14 cellular contexts compared by ENCODE assay signal in the genomic region with DNA sequence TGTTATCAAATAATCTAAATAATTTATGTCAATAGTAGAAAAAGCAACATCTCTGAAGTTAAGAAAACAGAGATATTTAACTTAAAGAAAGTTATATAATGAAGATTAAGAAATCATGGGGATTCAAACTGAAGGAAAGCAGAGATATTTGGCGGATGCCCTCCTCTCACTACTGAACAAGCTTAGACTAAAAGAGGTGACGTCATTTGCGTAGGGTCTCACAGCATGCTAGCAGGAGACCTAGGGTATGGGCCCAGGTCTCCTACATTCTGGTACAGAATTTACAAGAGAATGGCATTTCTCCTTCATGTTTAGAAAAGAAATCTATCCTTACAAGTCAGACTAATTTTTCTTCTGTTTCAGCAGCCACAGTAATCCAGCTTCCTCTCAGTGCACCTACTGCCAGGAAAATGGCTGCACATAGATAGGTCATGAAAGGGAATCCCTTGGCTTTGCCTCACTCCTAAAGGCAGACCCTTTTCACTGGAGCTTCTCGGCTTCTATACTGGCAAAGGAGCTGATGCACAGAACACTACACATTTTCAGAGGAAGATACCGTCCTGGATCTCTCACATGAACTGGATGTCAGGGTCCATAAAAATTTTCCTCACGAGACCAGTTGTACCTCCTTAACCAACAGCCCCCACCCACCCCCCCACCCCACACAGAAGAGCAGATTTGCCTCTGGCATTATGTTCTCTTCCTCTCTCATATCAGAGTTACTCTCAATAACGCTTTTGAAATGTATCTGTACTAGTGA. TPM values are rescaled to one million over a fixed set of nuclear protein-coding genes. Genes with fewer than 3 reads are reported as not detected.
A peak's percentile ranks its signal among the peaks of the same experiment; 100 is the strongest.
DNase-seq lines count a peak whose midpoint lies in the region; ATAC-seq, FAIRE-seq and TF ChIP-seq lines count a peak whose summit lies in the region.
"Had no signal": no experiment of that assay in that cellular context is flagged by ENCODE, and none has a peak within 500 bp of the region (broad histone marks: within the 10 kb centered on the region; RNA-seq: fewer than 3 reads in every experiment).

No MANE protein-coding gene starts in this region.

- no peak overlapping the region for H2AK9ac ChIP-seq in IMR-90 (replicated peaks; ENCODE audit: low read depth, low read length, poor library complexity)

- no peaks in the 10 kb centered on the region for H3K4me1 Mint-ChIP-seq in neural progenitor cell

- no peak overlapping the region for H3K56ac ChIP-seq in IMR-90 (ENCODE audit: extremely low read depth, insufficient read depth, low read length)

- H4K91ac ChIP-seq in IMR-90 (ENCODE audit: insufficient read depth, low read depth, low read length): peak overlapping the region; percentile 74; the same call in 1 of the 2 replicates

- H4K20me1 ChIP-seq in IMR-90 (ENCODE audit: insufficient read depth, low read length) (peaks cover 13% of the 10 kb centered on the region; the same call in 1 of the 2 replicates), neural progenitor cell (ENCODE audit: low read depth) (peaks cover 49% of the 10 kb centered on the region)

- H2BK5ac ChIP-seq in IMR-90 (ENCODE audit: low read depth, low read length, poor library complexity, severe bottlenecking): peak overlapping the region; percentile 63

- peak overlapping the region; percentile 90 for H3K14ac ChIP-seq in IMR-90 (replicated peaks; ENCODE audit: low read depth, low read length)

- TF ChIP-seq RAD21 in IMR-90 (IDR thresholded peaks at IDR 0.05; ENCODE audit: low read length): no peak

- POLR2A ChIA-PET in IMR-90 (lab: Charles Lee; ENCODE audit: unreplicated experiment): interaction anchor here (0.6 to 1.5 kb wide), 2 partner anchors 9 to 328 kb away, joined by 3 read pairs; no protein-coding TSS in a partner anchor

- dilution Hi-C loops in IMR-90 (cut with HindIII; ENCODE audit: low sequenced_read_pairs, unreplicated experiment): no loop called here

- H3K9ac ChIP-seq in IMR-90 (ENCODE audit: low read depth, low read length) (no peak overlapping the region), neural progenitor cell (no peak overlapping the region)

- TF ChIP-seq POLR2A in IMR-90 (IDR thresholded peaks at IDR 0.05; ENCODE audit: low read depth, low read length) (no peak), esophagus muscularis mucosa (IDR thresholded peaks at IDR 0.05; ENCODE audit: low read depth) (no peak), sigmoid colon (IDR thresholded peaks at IDR 0.05) (no peak), GM12891 (IDR thresholded peaks at IDR 0.05; ENCODE audit: low read depth, low read length) (no peak), prostate gland (IDR thresholded peaks at IDR 0.05) (no peak)

- TF ChIP-seq EP300 in esophagus muscularis mucosa (IDR thresholded peaks at IDR 0.05): no peak
- TF ChIP-seq EP300 in sigmoid colon (IDR thresholded peaks at IDR 0.05): no peak

- H3K36me3 Mint-ChIP-seq in neural progenitor cell: peaks cover 12% of the 10 kb centered on the region

- H3K18ac ChIP-seq in IMR-90 (ENCODE audit: low read depth, low read length): peak overlapping the region; percentile 78; the same call in 1 of the 2 replicates

- intact Hi-C loops in IMR-90 (cut with micrococcal nuclease) (no loop called here), esophagus muscularis mucosa (cut with DNase I) (no loop called here), sigmoid colon (cut with DNase I) (no loop called here), prostate gland (cut with DNase I) (no loop called here)

- peaks cover 42 to 84% of the 10 kb centered on the region in 2 experiments for H3K79me1 ChIP-seq in IMR-90 (ENCODE audit: low read depth in 1 of 2, low read length in 2 of 2)

- peaks cover 5% of the 10 kb centered on the region for H3K36me3 ChIP-seq in IMR-90 (ENCODE audit: control insufficient read depth, insufficient read depth, low read length)
- no peaks in the 10 kb centered on the region for H3K36me3 ChIP-seq in esophagus muscularis mucosa
- no peaks in the 10 kb centered on the region for H3K36me3 ChIP-seq in sigmoid colon
- H3K36me3 ChIP-seq in prostate gland: no peaks in the 10 kb centered on the region
- no peaks in the 10 kb centered on the region for H3K36me3 ChIP-seq in neural progenitor cell
- H3K36me3 ChIP-seq: pancreas had no signal

- TF ChIP-seq CTCF in IMR-90 (conservative IDR thresholded peaks at IDR 0.05; ENCODE audit: low read depth, low read length) (no peak), esophagus muscularis mucosa (IDR thresholded peaks at IDR 0.05) (no peak), sigmoid colon (IDR thresholded peaks at IDR 0.05) (no peak), prostate gland (IDR thresholded peaks at IDR 0.05) (no peak), neural progenitor cell (IDR thresholded peaks at IDR 0.05) (no peak)

- no peaks in the 10 kb centered on the region for H3K27me3 Mint-ChIP-seq in neural progenitor cell (ENCODE audit: insufficient read depth, low read depth)

- H3F3A ChIP-seq in neural progenitor cell (ENCODE audit: low read depth): no peaks in the 10 kb centered on the region

- peak overlapping the region; percentile 31; the same call in 1 of the 2 replicates for H3K27ac ChIP-seq in IMR-90 (ENCODE audit: insufficient read depth, low read length)
- peak overlapping the region; percentile 20 to 55 (median 40) for H3K27ac ChIP-seq in esophagus muscularis mucosa (replicated peaks in 1 of 4)
- peak overlapping the region in 3 of 4 donors; percentile 30 to 59 (median 56) for H3K27ac ChIP-seq in sigmoid colon
- no peak overlapping the region for H3K27ac ChIP-seq in prostate gland
- no peak overlapping the region for H3K27ac ChIP-seq in neural progenitor cell

- H2BK120ac ChIP-seq in IMR-90 (ENCODE audit: low read depth, low read length): peak overlapping the region; percentile 69

- H3K9me1 ChIP-seq in IMR-90 (ENCODE audit: insufficient read depth, low read length): peaks cover 11% of the 10 kb centered on the region

- H2BK15ac ChIP-seq in IMR-90 (ENCODE audit: low read depth, low read length): peak overlapping the region; percentile 72; the same call in 1 of the 3 replicates

- H3K27me3 ChIP-seq in IMR-90 (ENCODE audit: control insufficient read depth, insufficient read depth, low read length): no peaks in the 10 kb centered on the region
- H3K27me3 ChIP-seq in esophagus muscularis mucosa: no peaks in the 10 kb centered on the region
- H3K27me3 ChIP-seq in sigmoid colon: no peaks in the 10 kb centered on the region
- H3K27me3 ChIP-seq in prostate gland (replicated peaks; ENCODE audit: insufficient read depth): no peaks in the 10 kb centered on the region
- H3K27me3 ChIP-seq in neural progenitor cell: no peaks in the 10 kb centered on the region
- H3K27me3 ChIP-seq: pancreas had no signal

- H3K27ac Mint-ChIP-seq in neural progenitor cell: no peak overlapping the region
- H3K27ac Mint-ChIP-seq: activated T-cell treated with anti-CD3 and anti-CD28 coated beads, Interleukin-2, amount 50 U/mL, for 72 hours had no signal

- no peak overlapping the region for H3K4me3 Mint-ChIP-seq in neural progenitor cell
- H3K4me3 Mint-ChIP-seq: activated T-cell treated with anti-CD3 and anti-CD28 coated beads, Interleukin-2, amount 50 U/mL, for 72 hours had no signal

- ATAC-seq in IMR-90 (ENCODE audit: low read depth): no peak
- ATAC-seq: activated T-cell treated with anti-CD3 and anti-CD28 coated beads, Interleukin-2, amount 50 U/mL, for 72 hours had no signal

- H2AK5ac ChIP-seq in IMR-90 (ENCODE audit: low read depth, low read length): peak overlapping the region; percentile 30

- H4K5ac ChIP-seq in IMR-90 (ENCODE audit: low read depth, low read length): 0 out of 2 replicates have a peak overlapping the region, but pooled peaks have one; percentile 11

- H3K4me2 ChIP-seq in IMR-90 (ENCODE audit: low read depth, low read length) (peak overlapping the region; percentile 41), neural progenitor cell (no peak overlapping the region)

- WGBS in IMR-90 (ENCODE audit: extremely low coverage in 2 of 2, insufficient read length in 1 of 2), 2 experiments: 100% methylated on average over 1 of the region's 7 CpGs; no CpG with 5 or more reads in 1 of the 2 experiments
- 89% methylated on average over 7 of the region's 7 CpGs for WGBS in esophagus muscularis mucosa
- 92 to 93% methylated on average over 7 of the region's 7 CpGs for WGBS in sigmoid colon, 2 donors
- 60% methylated on average over 7 of the region's 7 CpGs for whole genome bisulfite sequencing in prostate gland

- peak overlapping the region; percentile 88 for H3K4ac ChIP-seq in IMR-90 (ENCODE audit: low read depth, low read length)

- peaks cover 48% of the 10 kb centered on the region for H3K79me2 ChIP-seq in neural progenitor cell (ENCODE audit: low read depth)

- CTCF ChIA-PET in IMR-90 (lab: Yijun Ruan, JAX): interaction anchor here (2.2 kb wide), 1 partner anchor 167 kb away, joined by 8 read pairs; no protein-coding TSS in a partner anchor

- peaks cover 15% of the 10 kb centered on the region for H3K4me1 ChIP-seq in IMR-90 (ENCODE audit: control insufficient read depth, insufficient read depth, low read length)
- peaks cover 28 to 67% (median 63%) of the 10 kb centered on the region in 4 donors for H3K4me1 ChIP-seq in esophagus muscularis mucosa
- H3K4me1 ChIP-seq in sigmoid colon: peaks cover 0 to 56% (median 40%) of the 10 kb centered on the region in 4 donors
- H3K4me1 ChIP-seq in prostate gland (replicated peaks): no peaks in the 10 kb centered on the region
- peaks cover 6% of the 10 kb centered on the region for H3K4me1 ChIP-seq in neural progenitor cell

- in situ Hi-C loops in IMR-90 (cut with MboI; ENCODE audit: low sequenced_read_pairs): no loop called here

- H2BK20ac ChIP-seq in IMR-90 (ENCODE audit: low read depth, low read length): peak overlapping the region; percentile 74

- H2AFZ ChIP-seq in IMR-90 (replicated peaks; ENCODE audit: low read length, poor library complexity): no peak overlapping the region
- no peak overlapping the region for H2AFZ ChIP-seq in neural progenitor cell (replicated peaks)

- FAIRE-seq in A204.1 (lab: Jason Lieb, UNC) (peak; percentile 14), GM12891 (lab: Jason Lieb, UNC) (no peak)
- FAIRE-seq: H1 had no signal

- DNase-seq in IMR-90 (no peak), esophagus muscularis mucosa (ENCODE audit: extremely low spot score) (no peak), sigmoid colon (no peak), GM12891 (ENCODE audit: insufficient read length, low spot score) (no peak), prostate gland (ENCODE audit: low spot score) (no peak), NCI-H1417 (lab: John Stamatoyannopoulos, UW) (no peak), neural progenitor cell (ENCODE audit: low spot score) (no peak)
- DNase-seq: activated CD4-positive, alpha-beta T cell treated with anti-CD3 and anti-CD28 coated beads, Interleukin-2, amount 50 U/mL, for 48 hours; activated T-cell treated with anti-CD3 and anti-CD28 coated beads, Interleukin-2, amount 50 U/mL, for 72 hours; islet precursor cell; NK-92 treated with Interleukin-12 subunit alpha and Interleukin-12 subunit beta, amount 100 ng/mL, for 24 hours had no signal

- no TSS peak for BruUV-seq in IMR-90 (replicated peaks; lab: Mats Ljungman, UMichigan)

- H3K9me3 Mint-ChIP-seq in neural progenitor cell: no peaks in the 10 kb centered on the region
- H3K9me3 Mint-ChIP-seq: activated T-cell treated with anti-CD3 and anti-CD28 coated beads, Interleukin-2, amount 50 U/mL, for 72 hours had no signal

- peak overlapping the region; percentile 46 to 71; a peak in 2 of 4 replicates for H4K8ac ChIP-seq in IMR-90 (ENCODE audit: low read depth in 2 of 2, low read length in 2 of 2)

- H3K9me3 ChIP-seq in IMR-90 (ENCODE audit: control insufficient read depth, insufficient read depth, low read length) (no peaks in the 10 kb centered on the region), esophagus muscularis mucosa (no peaks in the 10 kb centered on the region), sigmoid colon (no peaks in the 10 kb centered on the region), prostate gland (no peaks in the 10 kb centered on the region), neural progenitor cell (ENCODE audit: low read depth) (no peaks in the 10 kb centered on the region)
- H3K9me3 ChIP-seq: pancreas had no signal

- H3K4me3 ChIP-seq in IMR-90 (ENCODE audit: insufficient read depth, low read depth, low read length) (no peak overlapping the region), esophagus muscularis mucosa (no peak overlapping the region), sigmoid colon (no peak overlapping the region), prostate gland (no peak overlapping the region), neural progenitor cell (no peak overlapping the region)
- H3K4me3 ChIP-seq: pancreas had no signal

- H3K23ac ChIP-seq in IMR-90 (ENCODE audit: low read depth, low read length): peak overlapping the region; percentile 92; the same call in 1 of the 2 replicates

RNA-seq across cellular contexts. Expression of gene DST, which starts 41.8 kb away (rescaled TPM):
- total RNA-seq in IMR-90 (2012; rRNA removed) (452 and 544 TPM in 2 replicates), esophagus muscularis mucosa (100 to 1,000 TPM; 410 to 588 (median 521) TPM), sigmoid colon (100 to 1,000 TPM; 495 to 791 (median 604) TPM), prostate gland (100 to 1,000 TPM; 131 to 242 TPM), neural progenitor cell (ENCODE audit: low replicate concordance) (225 and 259 TPM in 2 replicates)
- polyA plus RNA-seq in IMR-90 (2012; rRNA removed) (80.7 and 97.7 TPM in 2 replicates), sigmoid colon (10 to 100 TPM; 62.5 to 79.8 (median 69.1) TPM)
- 12.6 and 26.5 TPM in 2 replicates for polyA plus RNA-seq in IMR-90 (2012; cell fraction: cytosol; rRNA removed)
- 183 and 380 TPM in 2 replicates for polyA plus RNA-seq in IMR-90 (2012; cell fraction: nucleus; rRNA removed; ENCODE audit: low replicate concordance)
- 30.5 TPM for polyA plus RNA-seq in GM12891 (2012; ENCODE audit: low read depth, missing spikeins)

Comparison
In these comparisons a context has a peak if more than half of its experiments do, and no peak if none do; other contexts are left out.
1. H3K27ac ChIP-seq: peak in IMR-90 (single experiment), esophagus muscularis mucosa (4 of 4) and sigmoid colon (3 of 4); none in prostate gland (0 of 2) and neural progenitor cell (single experiment).